Comparison of ENCODE assay signal across 33 cellular contexts in the genomic region with DNA sequence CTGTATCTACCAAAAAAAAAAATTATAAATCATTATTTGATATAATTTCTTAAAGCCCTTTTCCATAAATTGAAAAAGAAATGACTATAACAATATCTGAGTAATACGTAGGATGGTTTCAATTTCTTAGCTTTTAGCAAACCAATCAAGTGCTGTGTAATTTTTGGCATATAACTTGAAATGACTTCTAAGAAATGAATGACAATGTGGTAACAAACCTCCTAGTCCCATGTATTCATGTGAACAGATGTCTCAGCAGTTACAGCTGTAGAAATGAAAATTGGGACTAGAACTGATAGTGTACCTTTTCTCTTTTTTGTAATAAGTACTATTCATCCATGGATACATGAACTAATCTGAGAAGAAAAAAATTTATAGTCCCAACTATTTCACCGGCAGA.
"Had no signal": no experiment of that assay in that cellular context is flagged by ENCODE, and none has a peak within 500 bp of the region (broad histone marks: within the 10 kb centered on the region; RNA-seq: fewer than 3 reads in every experiment).

No MANE protein-coding gene starts in this region.

- H3K36me3 ChIP-seq: MG63, SJCRH30 had no signal

- DNase-seq: Karpas-422, MG63, NCI-H1048, NCI-H1092 treated with DMSO at 0.1 percent for 48 hours, NCI-H1105 treated with DMSO at 0.1 percent for 48 hours, NCI-H1417, NCI-H1436, NCI-H146, NCI-H1694, NCI-H187, NCI-H1930, NCI-H2029 treated with DMSO at 0.1 percent for 48 hours, NCI-H2081 treated with DMSO at 0.1 percent for 48 hours, NCI-H2107, NCI-H2171, NCI-H226, NCI-H446 treated with DMSO at 0.1 percent for 48 hours, NCI-H510A, NCI-H524, NCI-H526, NCI-H69, NCI-H748 treated with DMSO at 0.1 percent for 48 hours, NCI-H82, PC-9, SHP77, SIG-M5, SJCRH30 had no signal

- H3K27me3 ChIP-seq: MG63, SJCRH30 had no signal

- H2AFZ ChIP-seq: PC-9 had no signal

- H3K27ac ChIP-seq: KMS-11, PC-9, RWPE1, SJCRH30, SK-N-MC had no signal

- H3K4me2 ChIP-seq: KMS-11, PC-9 had no signal

- H3K9ac ChIP-seq: KMS-11 had no signal

- ATAC-seq: Panc1, Right ventricle myocardium inferior, SK-N-SH treated with all-trans-retinoic acid at 6 μM for 48 hours had no signal

- H3K4me3 ChIP-seq: MG63, PC-9, SJCRH30, SK-N-MC had no signal

- H3K4me1 ChIP-seq: SJCRH30 had no signal

- H3K9me3 ChIP-seq: MG63, SJCRH30 had no signal
